ENCODE assay signal across 38 cellular contexts in the genomic region with DNA sequence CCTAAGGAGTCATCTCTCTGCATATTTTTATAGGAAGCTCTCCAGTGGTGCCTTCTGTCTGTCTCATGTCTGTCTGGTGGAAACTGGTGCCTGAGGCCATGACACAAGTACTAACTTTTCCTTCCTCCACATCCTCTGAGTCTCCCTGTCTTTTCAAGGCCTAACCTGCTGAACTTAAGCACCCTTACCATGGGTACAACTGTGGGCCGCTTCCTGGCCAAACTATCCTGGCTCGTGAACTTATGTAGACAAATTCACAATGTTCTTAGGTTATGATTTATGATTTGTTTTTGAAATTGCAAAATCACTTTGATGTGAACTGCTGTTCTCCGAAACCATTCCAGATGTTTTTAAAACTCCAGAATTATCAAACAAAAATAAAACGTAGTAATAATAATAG.
"Had no signal": no experiment of that assay in that cellular context is flagged by ENCODE, and none has a peak within 500 bp of the region (broad histone marks: within the 10 kb centered on the region; RNA-seq: fewer than 3 reads in every experiment).

No MANE protein-coding gene starts in this region.

- H3K4me1 Mint-ChIP-seq: activated B cell treated with CpG ODN at 0.5 μM for 24 hours; activated CD8-positive, alpha-beta memory T cell treated with anti-CD3 and anti-CD28 coated beads, Interleukin-2, amount 10 ng/mL, durations not matched to agents 7 days and 5 days; activated naive CD4-positive, alpha-beta T cell treated with anti-CD3 and anti-CD28 coated beads, Interleukin-2, amount 50 U/mL, for 24 hours; activated naive CD8-positive, alpha-beta T cell treated with anti-CD3 and anti-CD28 coated beads for 36 hours; activated naive CD8-positive, alpha-beta T cell treated with anti-CD3 and anti-CD28 coated beads, Interleukin-2, amount 50 U/mL, for 24 hours; central memory CD8-positive, alpha-beta T cell; T-helper 17 cell had no signal

- H3K9me3 Mint-ChIP-seq: activated B cell treated with CpG ODN at 0.5 μM for 24 hours; activated naive CD4-positive, alpha-beta T cell treated with anti-CD3 and anti-CD28 coated beads for 36 hours; activated naive CD4-positive, alpha-beta T cell treated with anti-CD3 and anti-CD28 coated beads, Interleukin-2, amount 50 U/mL, for 24 hours; activated naive CD8-positive, alpha-beta T cell treated with anti-CD3 and anti-CD28 coated beads for 36 hours; activated naive CD8-positive, alpha-beta T cell treated with anti-CD3 and anti-CD28 coated beads, Interleukin-2, amount 50 U/mL, for 24 hours; activated T-helper 1 cell treated with anti-CD3 and anti-CD28 coated beads, Interleukin-12 subunit alpha, Interleukin-12 subunit beta, Interleukin-2, Interleukin-4 antibody, amounts not matched to agents 30 ng/mL and 10 ng/mL and 1 ng/mL, durations not matched to agents 14 hours and 24 hours and 36 hours; activated T-helper 2 cell treated with anti-CD3 and anti-CD28 coated beads, Interferon-gamma antibody, Interleukin-2, Interleukin-4, amounts not matched to agents 10 μg/mL and 5 μg/mL and 100 μg/mL, durations not matched to agents 14 hours and 24 hours and 36 hours; dendritic cell treated with granulocyte-macrophage colony-stimulating factor and Interleukin-4, amounts not matched to agents 40 ng/mL and 50 ng/mL, for 4 days; endodermal cell had no signal

- H3K27me3 Mint-ChIP-seq: activated B cell treated with CpG ODN at 0.5 μM for 24 hours; activated CD4-positive, alpha-beta memory T cell treated with anti-CD3 and anti-CD28 coated beads for 36 hours; activated CD8-positive, alpha-beta memory T cell treated with anti-CD3 and anti-CD28 coated beads, Interleukin-2, amount 10 ng/mL, durations not matched to agents 7 days and 5 days; activated naive CD4-positive, alpha-beta T cell treated with anti-CD3 and anti-CD28 coated beads, Interleukin-2, amount 50 U/mL, for 24 hours; activated naive CD8-positive, alpha-beta T cell treated with anti-CD3 and anti-CD28 coated beads, Interleukin-2, amount 50 U/mL, for 24 hours; central memory CD8-positive, alpha-beta T cell; dendritic cell treated with granulocyte-macrophage colony-stimulating factor and Interleukin-4, amounts not matched to agents 40 ng/mL and 50 ng/mL, for 4 days; T-helper 17 cell had no signal

- H3K36me3 ChIP-seq: adrenal gland, ascending aorta, brain microvascular endothelial cell, esophagus squamous epithelium, gastrocnemius medialis, heart left ventricle, WERI-Rb-1 had no signal

- H3K4me3 ChIP-seq: adrenal gland, ascending aorta, coronary artery, esophagus squamous epithelium, gastrocnemius medialis, heart left ventricle had no signal

- H3K4me1 ChIP-seq: adrenal gland, ascending aorta, esophagus squamous epithelium, foreskin keratinocyte, gastrocnemius medialis, heart left ventricle had no signal

- H3K4me3 Mint-ChIP-seq: activated B cell treated with CpG ODN at 0.5 μM for 24 hours; activated CD4-positive, alpha-beta memory T cell treated with anti-CD3 and anti-CD28 coated beads for 36 hours; activated CD8-positive, alpha-beta memory T cell treated with anti-CD3 and anti-CD28 coated beads, Interleukin-2, amount 10 ng/mL, durations not matched to agents 7 days and 5 days; activated CD8-positive, alpha-beta T cell treated with anti-CD3 and anti-CD28 coated beads, Interleukin-2, amount 10 ng/mL, durations not matched to agents 7 days and 5 days; activated naive CD4-positive, alpha-beta T cell treated with anti-CD3 and anti-CD28 coated beads for 36 hours; activated naive CD4-positive, alpha-beta T cell treated with anti-CD3 and anti-CD28 coated beads, Interleukin-2, amount 50 U/mL, for 24 hours; activated naive CD8-positive, alpha-beta T cell treated with anti-CD3 and anti-CD28 coated beads for 36 hours; activated naive CD8-positive, alpha-beta T cell treated with anti-CD3 and anti-CD28 coated beads, Interleukin-2, amount 50 U/mL, for 24 hours; activated T-helper 1 cell treated with anti-CD3 and anti-CD28 coated beads, Interleukin-12 subunit alpha, Interleukin-12 subunit beta, Interleukin-2, Interleukin-4 antibody, amounts not matched to agents 30 ng/mL and 10 ng/mL and 1 ng/mL, durations not matched to agents 14 hours and 24 hours and 36 hours; central memory CD8-positive, alpha-beta T cell; dendritic cell treated with granulocyte-macrophage colony-stimulating factor and Interleukin-4, amounts not matched to agents 40 ng/mL and 50 ng/mL, for 4 days; endodermal cell; T-helper 17 cell; T-helper 2 cell treated with Interferon-gamma antibody and Interleukin-4, amounts not matched to agents 5 μg/mL and 100 μg/mL, for 36 hours had no signal

- H3K27ac Mint-ChIP-seq: activated B cell treated with CpG ODN at 0.5 μM for 24 hours; activated CD4-positive, alpha-beta memory T cell treated with anti-CD3 and anti-CD28 coated beads for 36 hours; activated CD8-positive, alpha-beta memory T cell treated with anti-CD3 and anti-CD28 coated beads, Interleukin-2, amount 10 ng/mL, durations not matched to agents 7 days and 5 days; activated CD8-positive, alpha-beta T cell treated with anti-CD3 and anti-CD28 coated beads, Interleukin-2, amount 10 ng/mL, durations not matched to agents 7 days and 5 days; activated naive CD4-positive, alpha-beta T cell treated with anti-CD3 and anti-CD28 coated beads for 36 hours; activated naive CD4-positive, alpha-beta T cell treated with anti-CD3 and anti-CD28 coated beads, Interleukin-2, amount 50 U/mL, for 24 hours; activated naive CD8-positive, alpha-beta T cell treated with anti-CD3 and anti-CD28 coated beads for 36 hours; activated naive CD8-positive, alpha-beta T cell treated with anti-CD3 and anti-CD28 coated beads, Interleukin-2, amount 50 U/mL, for 24 hours; activated T-helper 1 cell treated with anti-CD3 and anti-CD28 coated beads, Interleukin-12 subunit alpha, Interleukin-12 subunit beta, Interleukin-2, Interleukin-4 antibody, amounts not matched to agents 30 ng/mL and 10 ng/mL and 1 ng/mL, durations not matched to agents 14 hours and 24 hours and 36 hours; activated T-helper 2 cell treated with anti-CD3 and anti-CD28 coated beads, Interferon-gamma antibody, Interleukin-2, Interleukin-4, amounts not matched to agents 10 μg/mL and 5 μg/mL and 100 μg/mL, durations not matched to agents 14 hours and 24 hours and 36 hours; dendritic cell treated with granulocyte-macrophage colony-stimulating factor and Interleukin-4, amounts not matched to agents 40 ng/mL and 50 ng/mL, for 4 days; endodermal cell; T-helper 17 cell; T-helper 2 cell treated with Interferon-gamma antibody and Interleukin-4, amounts not matched to agents 5 μg/mL and 100 μg/mL, for 36 hours had no signal

- DNase-seq: activated B cell treated with CpG ODN at 0.5 μM for 24 hours; activated CD4-positive, alpha-beta memory T cell treated with anti-CD3 and anti-CD28 coated beads for 36 hours; activated CD4-positive, alpha-beta T cell treated with anti-CD3 and anti-CD28 coated beads for 48 hours; activated CD4-positive, alpha-beta T cell treated with anti-CD3 and anti-CD28 coated beads, Interleukin-2, amount 50 U/mL, for 1 hour; activated CD8-positive, alpha-beta memory T cell treated with anti-CD3 and anti-CD28 coated beads, Interleukin-2, amount 10 ng/mL, durations not matched to agents 7 days and 5 days; activated CD8-positive, alpha-beta memory T cell treated with anti-CD3 and anti-CD28 coated beads, Interleukin-2, amount 50 U/mL, for 4 hours; activated CD8-positive, alpha-beta T cell treated with anti-CD3 and anti-CD28 coated beads, Interleukin-2, amount 10 ng/mL, durations not matched to agents 7 days and 5 days; activated effector memory CD4-positive, alpha-beta T cell treated with anti-CD3 and anti-CD28 coated beads, Interleukin-2, amount 50 U/mL, for 16 hours; activated naive CD4-positive, alpha-beta T cell treated with anti-CD3 and anti-CD28 coated beads for 36 hours; activated naive CD8-positive, alpha-beta T cell treated with anti-CD3 and anti-CD28 coated beads for 36 hours; activated naive CD8-positive, alpha-beta T cell treated with anti-CD3 and anti-CD28 coated beads, Interleukin-2, amount 50 U/mL, for 24 hours; activated T-cell treated with anti-CD3 and anti-CD28 coated beads, Interleukin-2, amount 50 U/mL, for 1 hour; activated T-cell treated with anti-CD3 and anti-CD28 coated beads, Interleukin-2, amount 50 U/mL, for 48 hours; amygdala; brain microvascular endothelial cell; dorsolateral prefrontal cortex; effector memory CD4-positive, alpha-beta T cell; endodermal cell; erythroblast; esophagus squamous epithelium; foreskin keratinocyte; glutamatergic neuron; heart left ventricle; T-helper 1 cell; T-helper 17 cell; T1000; WERI-Rb-1 had no signal

- H3K36me3 Mint-ChIP-seq: activated CD4-positive, alpha-beta memory T cell treated with anti-CD3 and anti-CD28 coated beads for 36 hours; activated CD8-positive, alpha-beta memory T cell treated with anti-CD3 and anti-CD28 coated beads, Interleukin-2, amount 10 ng/mL, durations not matched to agents 7 days and 5 days; activated naive CD4-positive, alpha-beta T cell treated with anti-CD3 and anti-CD28 coated beads, Interleukin-2, amount 50 U/mL, for 24 hours; activated naive CD8-positive, alpha-beta T cell treated with anti-CD3 and anti-CD28 coated beads for 36 hours had no signal

- ATAC-seq: activated CD4-positive, CD25-positive, alpha-beta regulatory T cell treated with anti-CD3 and anti-CD28 coated beads, Interleukin-2, amount 50 U/mL, for 24 hours; activated CD8-positive, alpha-beta memory T cell treated with anti-CD3 and anti-CD28 coated beads, Interleukin-2, amount 10 ng/mL, durations not matched to agents 7 days and 5 days; activated CD8-positive, alpha-beta T cell treated with anti-CD3 and anti-CD28 coated beads, Interleukin-2, amount 10 ng/mL, durations not matched to agents 7 days and 5 days; activated naive CD8-positive, alpha-beta T cell treated with anti-CD3 and anti-CD28 coated beads, Interleukin-2, amount 50 U/mL, for 24 hours; foreskin keratinocyte; heart left ventricle; T-helper 17 cell had no signal

- H3K9me3 ChIP-seq: adrenal gland, ascending aorta, esophagus squamous epithelium, gastrocnemius medialis, heart left ventricle had no signal

- H3K27ac ChIP-seq: adrenal gland, ascending aorta, brain microvascular endothelial cell, coronary artery, dorsolateral prefrontal cortex, esophagus squamous epithelium, foreskin keratinocyte, gastrocnemius medialis, heart left ventricle, WERI-Rb-1 had no signal

- H3K27me3 ChIP-seq: adrenal gland, ascending aorta, brain microvascular endothelial cell, esophagus squamous epithelium, foreskin keratinocyte, gastrocnemius medialis, heart left ventricle had no signal
